Comparison of ENCODE assay signal across 20 cellular contexts in genomic region chr3:13343601-13344000, GRCh38.
DNase-seq lines count a peak whose midpoint lies in the region; ATAC-seq, FAIRE-seq and TF ChIP-seq lines count a peak whose summit lies in the region.
"Had no signal": no experiment of that assay in that cellular context is flagged by ENCODE, and none has a peak within 500 bp of the region (broad histone marks: within the 10 kb centered on the region; RNA-seq: fewer than 3 reads in every experiment).

No MANE protein-coding gene starts in this region.

- H3K9ac ChIP-seq in K562 (ENCODE audit: insufficient read depth in 1 of 2, low read depth in 2 of 2, low read length in 2 of 2) = no peak overlapping the region

- no peaks in the 10 kb centered on the region for H3K27me3 Mint-ChIP-seq in activated CD4-positive, alpha-beta T cell treated with anti-CD3 and anti-CD28 coated beads, Interleukin-2, amount 10 ng/mL, durations not matched to agents 7 days and 5 days
- H3K27me3 Mint-ChIP-seq in natural killer cell treated with Interleukin-12 subunit alpha and Interleukin-12 subunit beta and Interleukin-15 and Interleukin-18, amount 100 ng/mL, for 72 hours = no peaks in the 10 kb centered on the region
- H3K27me3 Mint-ChIP-seq: B cell; CD4-positive, alpha-beta T cell had no signal

- intact Hi-C loops in K562 (cut with micrococcal nuclease) = no loop called here

- H3K4me2 ChIP-seq in K562 (ENCODE audit: insufficient read depth, low read length) = no peak overlapping the region

- H3K36me3 ChIP-seq in K562 (ENCODE audit: control insufficient read depth, insufficient read depth, low read length) = peaks cover 99% of the 10 kb centered on the region
- H3K36me3 ChIP-seq: SJCRH30 had no signal

- TF ChIP-seq POLR2A in K562 (conservative IDR thresholded peaks at IDR 0.05) = no peak

- H3K27ac ChIP-seq in K562 (ENCODE audit: extremely low read depth, low read depth, low read length) = no peak overlapping the region
- H3K27ac ChIP-seq: SJCRH30 had no signal

- TF ChIP-seq RAD21 in K562 (CRISPR knock-in tag; conservative IDR thresholded peaks at IDR 0.05 in 1 of 2, IDR thresholded peaks at IDR 0.05 in 1 of 2) = no peak

- peak overlapping the region; percentile 38 for H3K27ac Mint-ChIP-seq in activated CD4-positive, alpha-beta T cell treated with anti-CD3 and anti-CD28 coated beads, Interleukin-2, amount 10 ng/mL, durations not matched to agents 7 days and 5 days
- peak overlapping the region in 1 of 2 donors; percentile 73 for H3K27ac Mint-ChIP-seq in natural killer cell treated with Interleukin-12 subunit alpha and Interleukin-12 subunit beta and Interleukin-15 and Interleukin-18, amount 100 ng/mL, for 72 hours
- H3K27ac Mint-ChIP-seq: B cell had no signal

- BruUV-seq in K562 (replicated peaks; lab: Mats Ljungman, UMichigan) = no TSS peak

- H3K4me1 ChIP-seq in K562 (replicated peaks in 1 of 2; ENCODE audit: control insufficient read depth in 2 of 2, insufficient read depth in 2 of 2, low read length in 2 of 2) = peaks cover 0 to 5% of the 10 kb centered on the region in 2 experiments; a peak in 2 of 5 replicates

- 89% methylated on average over 6 of the region's 6 CpGs for WGBS in K562 (ENCODE audit: insufficient coverage, low coverage, missing lambda C conversion rate)

- no peaks in the 10 kb centered on the region for H3K9me3 Mint-ChIP-seq in activated CD4-positive, alpha-beta T cell treated with anti-CD3 and anti-CD28 coated beads, Interleukin-2, amount 10 ng/mL, durations not matched to agents 7 days and 5 days
- no peaks in the 10 kb centered on the region for H3K9me3 Mint-ChIP-seq in natural killer cell treated with Interleukin-12 subunit alpha and Interleukin-12 subunit beta and Interleukin-15 and Interleukin-18, amount 100 ng/mL, for 72 hours
- H3K9me3 Mint-ChIP-seq: CD4-positive, alpha-beta T cell had no signal

- CTCF ChIA-PET in activated CD4-positive, alpha-beta T cell treated with anti-CD3 and anti-CD28 coated beads, Interleukin-2, amount 10 ng/mL, durations not matched to agents 7 days and 5 days (lab: Charles Lee) = interaction anchor here (1.4 to 4.9 kb wide), 2 partner anchors 12 to 20 kb away, joined by 3 to 27 read pairs; no protein-coding TSS in a partner anchor
- CTCF ChIA-PET in K562 (lab: Yijun Ruan, JAX; ENCODE audit: low intra/inter-chr PET ratio) = no interaction called here

- peaks cover 73% of the 10 kb centered on the region for H3K36me3 Mint-ChIP-seq in activated CD4-positive, alpha-beta T cell treated with anti-CD3 and anti-CD28 coated beads, Interleukin-2, amount 10 ng/mL, durations not matched to agents 7 days and 5 days (ENCODE audit: low read depth)
- peaks cover 2% of the 10 kb centered on the region for H3K36me3 Mint-ChIP-seq in natural killer cell treated with Interleukin-12 subunit alpha and Interleukin-12 subunit beta and Interleukin-15 and Interleukin-18, amount 100 ng/mL, for 72 hours

- in situ Hi-C loops in K562 (cut with MboI) = no loop called here

- DNase-seq in activated CD4-positive, alpha-beta T cell treated with anti-CD3 and anti-CD28 coated beads, Interleukin-2, amount 10 ng/mL, durations not matched to agents 7 days and 5 days = no peak
- DNase-seq in activated CD4-positive, alpha-beta T cell treated with anti-CD3 and anti-CD28 coated beads, Interleukin-2, amount 50 U/mL, for 4 hours = no peak
- DNase-seq in HT1080 (ENCODE audit: low read depth) = peak; percentile 26
- no peak for DNase-seq in K562 (ENCODE audit: extremely low read depth in 1 of 4, low spot score in 3 of 4)
- DNase-seq in natural killer cell treated with Interleukin-12 subunit alpha and Interleukin-12 subunit beta and Interleukin-15 and Interleukin-18, amount 100 ng/mL, for 72 hours (ENCODE audit: low spot score) = no peak
- DNase-seq in cerebellar nuclear complex (lab: John Stamatoyannopoulos, UW) = no peak
- DNase-seq in T1000 (lab: John Stamatoyannopoulos, UW) = no peak
- DNase-seq: 8988T; Calu3; CD4-positive, alpha-beta T cell; DMS53; NCI-H1048; NCI-H1436; NCI-H1930; NCI-H526; SJCRH30 had no signal

- H3K9me3 ChIP-seq in K562 (replicated peaks; ENCODE audit: control insufficient read depth, insufficient read depth, low read depth, low read length) = no peaks in the 10 kb centered on the region
- H3K9me3 ChIP-seq: SJCRH30 had no signal

- H3K79me2 ChIP-seq in K562 (ENCODE audit: control insufficient read depth, insufficient read depth, low read length) = no peaks in the 10 kb centered on the region

- H3K4me3 Mint-ChIP-seq in activated CD4-positive, alpha-beta T cell treated with anti-CD3 and anti-CD28 coated beads, Interleukin-2, amount 10 ng/mL, durations not matched to agents 7 days and 5 days = no peak overlapping the region
- peak overlapping the region; percentile 38 for H3K4me3 Mint-ChIP-seq in natural killer cell treated with Interleukin-12 subunit alpha and Interleukin-12 subunit beta and Interleukin-15 and Interleukin-18, amount 100 ng/mL, for 72 hours
- H3K4me3 Mint-ChIP-seq: B cell; CD4-positive, alpha-beta T cell had no signal

- no peak for TF ChIP-seq EP300 in K562 (IDR thresholded peaks at IDR 0.05; ENCODE audit: low read length)

- no peaks in the 10 kb centered on the region; the same call in 1 of the 2 replicates for H4K20me1 ChIP-seq in K562 (replicated peaks; ENCODE audit: control insufficient read depth, insufficient read depth, low read length)

- H3K9me1 ChIP-seq in K562 (ENCODE audit: control insufficient read depth, insufficient read depth, low read length) = no peaks in the 10 kb centered on the region

- POLR2A ChIA-PET in activated CD4-positive, alpha-beta T cell treated with anti-CD3 and anti-CD28 coated beads, Interleukin-2, amount 10 ng/mL, durations not matched to agents 7 days and 5 days (lab: Charles Lee) = no interaction called here
- POLR2A ChIA-PET in K562 (lab: Yijun Ruan, JAX) = interaction anchor here (0.6 to 3.7 kb wide), 10 partner anchors 8 to 230 kb away, joined by 3 to 20 read pairs (median 4); no protein-coding TSS in a partner anchor

- TF ChIP-seq CTCF in K562 (IDR thresholded peaks at IDR 0.05 in 2 of 3, conservative IDR thresholded peaks at IDR 0.05 in 1 of 3; ENCODE audit: insufficient read depth in 2 of 3, low read depth in 1 of 3, low read length in 3 of 3) = no peak

- no peak overlapping the region for H2AFZ ChIP-seq in K562 (ENCODE audit: low read depth, low read length)

- no peak overlapping the region for H3K4me3 ChIP-seq in K562
- H3K4me3 ChIP-seq: SJCRH30 had no signal

- FAIRE-seq in K562 (lab: Jason Lieb, UNC) = no peak
- FAIRE-seq: GM12892, H54 had no signal

- H3K27me3 ChIP-seq in K562 (ENCODE audit: control insufficient read depth in 2 of 2, insufficient read depth in 2 of 2, low read length in 2 of 2) = no peaks in the 10 kb centered on the region
- H3K27me3 ChIP-seq: SJCRH30 had no signal

- ATAC-seq in K562 = no peak
- ATAC-seq in natural killer cell treated with Interleukin-12 subunit alpha and Interleukin-12 subunit beta and Interleukin-15 and Interleukin-18, amount 100 ng/mL, for 72 hours = peak; percentile 52 to 58
- ATAC-seq in GM18868 (IDR thresholded peaks at IDR 0.05; ENCODE audit: unreplicated experiment) = no peak

- H3K4me1 Mint-ChIP-seq in activated CD4-positive, alpha-beta T cell treated with anti-CD3 and anti-CD28 coated beads, Interleukin-2, amount 10 ng/mL, durations not matched to agents 7 days and 5 days = peaks cover 35% of the 10 kb centered on the region
- peaks cover 38 to 54% of the 10 kb centered on the region in 2 donors for H3K4me1 Mint-ChIP-seq in natural killer cell treated with Interleukin-12 subunit alpha and Interleukin-12 subunit beta and Interleukin-15 and Interleukin-18, amount 100 ng/mL, for 72 hours (ENCODE audit: low read depth in 2 of 2)

TF ChIP-seq in K562, 482 proteins besides CTCF, POLR2A, EP300 and RAD21:
- TF ChIP-seq POLR2G (IDR thresholded peaks at IDR 0.05; ENCODE audit: low read depth, low read length) (0 out of 2 replicates have a peak, but pooled peaks have one; percentile 37), SRSF1 (IDR thresholded peaks at IDR 0.05; ENCODE audit: low read depth, low read length) (no peak)
- TF ChIP-seq, protein P1, sequence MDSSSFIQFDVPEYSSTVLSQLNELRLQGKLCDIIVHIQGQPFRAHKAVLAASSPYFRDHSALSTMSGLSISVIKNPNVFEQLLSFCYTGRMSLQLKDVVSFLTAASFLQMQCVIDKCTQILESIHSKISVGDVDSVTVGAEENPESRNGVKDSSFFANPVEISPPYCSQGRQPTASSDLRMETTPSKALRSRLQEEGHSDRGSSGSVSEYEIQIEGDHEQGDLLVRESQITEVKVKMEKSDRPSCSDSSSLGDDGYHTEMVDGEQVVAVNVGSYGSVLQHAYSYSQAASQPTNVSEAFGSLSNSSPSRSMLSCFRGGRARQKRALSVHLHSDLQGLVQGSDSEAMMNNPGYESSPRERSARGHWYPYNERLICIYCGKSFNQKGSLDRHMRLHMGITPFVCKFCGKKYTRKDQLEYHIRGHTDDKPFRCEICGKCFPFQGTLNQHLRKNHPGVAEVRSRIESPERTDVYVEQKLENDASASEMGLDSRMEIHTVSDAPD (CRISPR knock-in tag; IDR thresholded peaks at IDR 0.05) = no peak

Comparison
In these comparisons a context has a peak if more than half of its experiments do, and no peak if none do; other contexts are left out.
1. ATAC-seq: peak in natural killer cell treated with Interleukin-12 subunit alpha and Interleukin-12 subunit beta and Interleukin-15 and Interleukin-18, amount 100 ng/mL, for 72 hours (2 of 2); none in K562 (single experiment) and GM18868 (single experiment).